ENCODE assay signal across 1 cellular context in genomic region chr1:20486457-20487235, GRCh38.
TF ChIP-seq lines count a peak whose summit lies in the region.

No MANE protein-coding gene starts in this region.

TF ChIP-seq in HepG2, 621 proteins besides CTCF, POLR2A, EP300 and RAD21 (continued from another document and continues in another):
- TF ChIP-seq, protein P1, sequence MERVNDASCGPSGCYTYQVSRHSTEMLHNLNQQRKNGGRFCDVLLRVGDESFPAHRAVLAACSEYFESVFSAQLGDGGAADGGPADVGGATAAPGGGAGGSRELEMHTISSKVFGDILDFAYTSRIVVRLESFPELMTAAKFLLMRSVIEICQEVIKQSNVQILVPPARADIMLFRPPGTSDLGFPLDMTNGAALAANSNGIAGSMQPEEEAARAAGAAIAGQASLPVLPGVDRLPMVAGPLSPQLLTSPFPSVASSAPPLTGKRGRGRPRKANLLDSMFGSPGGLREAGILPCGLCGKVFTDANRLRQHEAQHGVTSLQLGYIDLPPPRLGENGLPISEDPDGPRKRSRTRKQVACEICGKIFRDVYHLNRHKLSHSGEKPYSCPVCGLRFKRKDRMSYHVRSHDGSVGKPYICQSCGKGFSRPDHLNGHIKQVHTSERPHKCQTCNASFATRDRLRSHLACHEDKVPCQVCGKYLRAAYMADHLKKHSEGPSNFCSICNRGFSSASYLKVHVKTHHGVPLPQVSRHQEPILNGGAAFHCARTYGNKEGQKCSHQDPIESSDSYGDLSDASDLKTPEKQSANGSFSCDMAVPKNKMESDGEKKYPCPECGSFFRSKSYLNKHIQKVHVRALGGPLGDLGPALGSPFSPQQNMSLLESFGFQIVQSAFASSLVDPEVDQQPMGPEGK (CRISPR knock-in tag; IDR thresholded peaks at IDR 0.05): peak; percentile 93
- TF ChIP-seq ZZZ3 (CRISPR knock-in tag; IDR thresholded peaks at IDR 0.05; ENCODE audit: borderline replicate concordance) (no peak), ZFP1 (CRISPR knock-in tag; IDR thresholded peaks at IDR 0.05) (peak; percentile 34; the same call in 1 of the 2 replicates), ZSCAN30 (CRISPR knock-in tag; IDR thresholded peaks at IDR 0.05) (no peak), NCOA1 (CRISPR knock-in tag; IDR thresholded peaks at IDR 0.05) (no peak), ZNF766 (CRISPR knock-in tag; IDR thresholded peaks at IDR 0.05; ENCODE audit: borderline replicate concordance) (no peak; the same call in 1 of the 2 replicates), ZBTB7A (CRISPR knock-in tag; IDR thresholded peaks at IDR 0.05) (peak; percentile 32; the same call in 1 of the 2 replicates), DNMT3B (CRISPR knock-in tag; conservative IDR thresholded peaks at IDR 0.05) (peak; percentile 23; the same call in 1 of the 2 replicates), STAG1 (CRISPR knock-in tag; IDR thresholded peaks at IDR 0.05) (no peak), TCF7L2 (IDR thresholded peaks at IDR 0.05; ENCODE audit: low read depth, low read length) (no peak), ZNF30 (CRISPR knock-in tag; IDR thresholded peaks at IDR 0.05) (0 out of 2 replicates have a peak, but pooled peaks have one; percentile 57), ZNF136 (CRISPR knock-in tag; IDR thresholded peaks at IDR 0.05; ENCODE audit: low read depth) (no peak), HDAC1 (CRISPR knock-in tag; IDR thresholded peaks at IDR 0.05) (no peak; the same call in none of the 2 replicates), RFXANK (CRISPR knock-in tag; IDR thresholded peaks at IDR 0.05) (no peak), HCFC1 (IDR thresholded peaks at IDR 0.05; ENCODE audit: low read depth, low read length) (no peak), ZNF549 (CRISPR knock-in tag; IDR thresholded peaks at IDR 0.05) (no peak), HES4 (CRISPR knock-in tag; IDR thresholded peaks at IDR 0.05; ENCODE audit: borderline replicate concordance) (peak; percentile 61; the same call in 1 of the 2 replicates), ARNT2 (CRISPR knock-in tag; IDR thresholded peaks at IDR 0.05; ENCODE audit: low read depth) (peak; percentile 69; the same call in 1 of the 2 replicates), ZNF160 (CRISPR knock-in tag; IDR thresholded peaks at IDR 0.05) (0 out of 2 replicates have a peak, but pooled peaks have one; percentile 17), ATF7-NPFF (CRISPR knock-in tag; IDR thresholded peaks at IDR 0.05; ENCODE audit: low read depth) (no peak), SCMH1 (CRISPR knock-in tag; IDR thresholded peaks at IDR 0.05; ENCODE audit: borderline replicate concordance) (no peak), BORCS8-MEF2B (CRISPR knock-in tag; IDR thresholded peaks at IDR 0.05) (peak; percentile 82; the same call in 1 of the 2 replicates), FLYWCH1 (CRISPR knock-in tag; IDR thresholded peaks at IDR 0.05) (no peak), KLF16 (CRISPR knock-in tag; IDR thresholded peaks at IDR 0.05) (peak in 1 of 2 experiments; percentile 85; a peak in 2 of 4 replicates), SRSF1 (optimal IDR thresholded peaks at IDR 0.05; ENCODE audit: low read depth, low read length) (peak; percentile 95), ZNF879 (CRISPR knock-in tag; IDR thresholded peaks at IDR 0.05) (no peak; the same call in 1 of the 2 replicates), MAZ (IDR thresholded peaks at IDR 0.05; ENCODE audit: borderline replicate concordance, low read depth, low read length) (peak; percentile 98), MAZ (CRISPR knock-in tag; IDR thresholded peaks at IDR 0.05; ENCODE audit: low read depth) (peak; percentile 95), BATF2 (CRISPR knock-in tag; IDR thresholded peaks at IDR 0.05) (no peak), CHCHD3 (CRISPR knock-in tag; IDR thresholded peaks at IDR 0.05) (no peak), ZNF891 (CRISPR knock-in tag; IDR thresholded peaks at IDR 0.05) (peak; percentile 75; the same call in 1 of the 2 replicates), HIC2 (CRISPR knock-in tag; IDR thresholded peaks at IDR 0.05; ENCODE audit: low read depth) (peak; percentile 87), PRPF4 (IDR thresholded peaks at IDR 0.05; ENCODE audit: low read depth, low read length, poor library complexity, severe bottlenecking) (no peak), YY1 (IDR thresholded peaks at IDR 0.05; ENCODE audit: insufficient read depth, insufficient replicate concordance, low read depth, low read length) (peak; percentile 31), ZNF713 (CRISPR knock-in tag; IDR thresholded peaks at IDR 0.05) (peak; percentile 33; the same call in 1 of the 2 replicates), AKAP8 (CRISPR knock-in tag; IDR thresholded peaks at IDR 0.05) (no peak), SNAI1 (CRISPR knock-in tag; IDR thresholded peaks at IDR 0.05; ENCODE audit: borderline replicate concordance) (peak; percentile 96; the same call in 1 of the 2 replicates), MXD3 (CRISPR knock-in tag; IDR thresholded peaks at IDR 0.05) (peak; percentile 90), ZNF605 (CRISPR knock-in tag; IDR thresholded peaks at IDR 0.05) (peak; percentile 92), TEAD2 (CRISPR knock-in tag; IDR thresholded peaks at IDR 0.05) (no peak), IRF2 (CRISPR knock-in tag; IDR thresholded peaks at IDR 0.05) (peak; percentile 70), ZNF101 (CRISPR knock-in tag; IDR thresholded peaks at IDR 0.05; ENCODE audit: borderline replicate concordance, low read depth) (no peak), ZBTB42 (CRISPR knock-in tag; IDR thresholded peaks at IDR 0.05) (no peak), ZNF33B (CRISPR knock-in tag; IDR thresholded peaks at IDR 0.05) (peak; percentile 64; the same call in 1 of the 2 replicates), AGO2 (optimal IDR thresholded peaks at IDR 0.05; ENCODE audit: low read depth, low read length) (peak; percentile 97), KMT2A (CRISPR knock-in tag; IDR thresholded peaks at IDR 0.05) (peak; percentile 65; the same call in 1 of the 2 replicates), ATF3 (CRISPR knock-in tag; IDR thresholded peaks at IDR 0.05) (peak; percentile 29; the same call in 1 of the 2 replicates), ZNF598 (CRISPR knock-in tag; IDR thresholded peaks at IDR 0.05; ENCODE audit: borderline replicate concordance) (no peak)
- TF ChIP-seq, protein P2, sequence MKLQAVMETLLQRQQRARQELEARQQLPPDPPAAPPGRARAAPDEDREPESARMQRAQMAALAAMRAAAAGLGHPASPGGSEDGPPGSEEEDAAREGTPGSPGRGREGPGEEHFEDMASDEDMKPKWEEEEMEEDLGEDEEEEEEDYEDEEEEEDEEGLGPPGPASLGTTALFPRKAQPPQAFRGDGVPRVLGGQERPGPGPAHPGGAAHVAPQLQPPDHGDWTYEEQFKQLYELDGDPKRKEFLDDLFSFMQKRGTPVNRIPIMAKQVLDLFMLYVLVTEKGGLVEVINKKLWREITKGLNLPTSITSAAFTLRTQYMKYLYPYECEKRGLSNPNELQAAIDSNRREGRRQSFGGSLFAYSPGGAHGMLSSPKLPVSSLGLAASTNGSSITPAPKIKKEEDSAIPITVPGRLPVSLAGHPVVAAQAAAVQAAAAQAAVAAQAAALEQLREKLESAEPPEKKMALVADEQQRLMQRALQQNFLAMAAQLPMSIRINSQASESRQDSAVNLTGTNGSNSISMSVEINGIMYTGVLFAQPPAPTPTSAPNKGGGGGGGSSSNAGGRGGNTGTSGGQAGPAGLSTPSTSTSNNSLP (IDR thresholded peaks at IDR 0.05; ENCODE audit: low read depth, low read length): no peak
- TF ChIP-seq, protein P3, sequence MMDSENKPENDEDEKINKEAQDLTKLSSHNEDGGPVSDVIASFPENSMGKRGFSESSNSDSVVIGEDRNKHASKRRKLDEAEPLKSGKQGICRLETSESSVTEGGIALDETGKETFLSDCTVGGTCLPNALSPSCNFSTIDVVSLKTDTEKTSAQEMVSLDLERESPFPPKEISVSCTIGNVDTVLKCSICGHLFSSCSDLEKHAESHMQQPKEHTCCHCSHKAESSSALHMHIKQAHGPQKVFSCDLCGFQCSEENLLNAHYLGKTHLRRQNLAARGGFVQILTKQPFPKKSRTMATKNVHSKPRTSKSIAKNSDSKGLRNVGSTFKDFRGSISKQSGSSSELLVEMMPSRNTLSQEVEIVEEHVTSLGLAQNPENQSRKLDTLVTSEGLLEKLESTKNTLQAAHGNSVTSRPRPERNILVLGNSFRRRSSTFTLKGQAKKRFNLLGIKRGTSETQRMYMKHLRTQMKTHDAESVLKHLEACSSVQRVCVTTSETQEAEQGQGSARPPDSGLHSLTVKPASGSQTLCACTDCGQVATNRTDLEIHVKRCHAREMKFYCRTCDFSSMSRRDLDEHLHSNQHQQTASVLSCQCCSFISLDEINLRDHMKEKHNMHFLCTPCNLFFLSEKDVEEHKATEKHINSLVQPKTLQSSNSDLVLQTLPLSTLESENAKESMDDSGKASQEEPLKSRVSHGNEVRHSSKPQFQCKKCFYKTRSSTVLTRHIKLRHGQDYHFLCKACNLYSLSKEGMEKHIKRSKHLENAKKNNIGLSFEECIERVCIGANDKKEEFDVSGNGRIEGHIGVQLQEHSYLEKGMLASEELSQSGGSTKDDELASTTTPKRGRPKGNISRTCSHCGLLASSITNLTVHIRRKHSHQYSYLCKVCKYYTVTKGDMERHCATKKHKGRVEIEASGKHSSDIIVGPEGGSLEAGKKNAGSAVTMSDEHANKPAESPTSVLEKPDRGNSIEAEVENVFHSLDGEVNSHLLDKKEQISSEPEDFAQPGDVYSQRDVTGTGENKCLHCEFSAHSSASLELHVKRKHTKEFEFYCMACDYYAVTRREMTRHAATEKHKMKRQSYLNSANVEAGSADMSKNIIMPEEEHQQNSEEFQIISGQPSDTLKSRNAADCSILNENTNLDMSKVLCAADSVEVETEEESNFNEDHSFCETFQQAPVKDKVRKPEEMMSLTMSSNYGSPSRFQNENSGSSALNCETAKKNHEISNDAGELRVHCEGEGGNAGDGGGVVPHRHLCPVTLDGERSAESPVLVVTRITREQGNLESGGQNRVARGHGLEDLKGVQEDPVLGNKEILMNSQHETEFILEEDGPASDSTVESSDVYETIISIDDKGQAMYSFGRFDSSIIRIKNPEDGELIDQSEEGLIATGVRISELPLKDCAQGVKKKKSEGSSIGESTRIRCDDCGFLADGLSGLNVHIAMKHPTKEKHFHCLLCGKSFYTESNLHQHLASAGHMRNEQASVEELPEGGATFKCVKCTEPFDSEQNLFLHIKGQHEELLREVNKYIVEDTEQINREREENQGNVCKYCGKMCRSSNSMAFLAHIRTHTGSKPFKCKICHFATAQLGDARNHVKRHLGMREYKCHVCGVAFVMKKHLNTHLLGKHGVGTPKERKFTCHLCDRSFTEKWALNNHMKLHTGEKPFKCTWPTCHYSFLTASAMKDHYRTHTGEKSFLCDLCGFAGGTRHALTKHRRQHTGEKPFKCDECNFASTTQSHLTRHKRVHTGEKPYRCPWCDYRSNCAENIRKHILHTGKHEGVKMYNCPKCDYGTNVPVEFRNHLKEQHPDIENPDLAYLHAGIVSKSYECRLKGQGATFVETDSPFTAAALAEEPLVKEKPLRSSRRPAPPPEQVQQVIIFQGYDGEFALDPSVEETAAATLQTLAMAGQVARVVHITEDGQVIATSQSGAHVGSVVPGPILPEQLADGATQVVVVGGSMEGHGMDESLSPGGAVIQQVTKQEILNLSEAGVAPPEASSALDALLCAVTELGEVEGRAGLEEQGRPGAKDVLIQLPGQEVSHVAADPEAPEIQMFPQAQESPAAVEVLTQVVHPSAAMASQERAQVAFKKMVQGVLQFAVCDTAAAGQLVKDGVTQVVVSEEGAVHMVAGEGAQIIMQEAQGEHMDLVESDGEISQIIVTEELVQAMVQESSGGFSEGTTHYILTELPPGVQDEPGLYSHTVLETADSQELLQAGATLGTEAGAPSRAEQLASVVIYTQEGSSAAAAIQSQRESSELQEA (CRISPR knock-in tag; IDR thresholded peaks at IDR 0.05; ENCODE audit: not compliant biosample characterization): no peak
- TF ChIP-seq, protein P4, sequence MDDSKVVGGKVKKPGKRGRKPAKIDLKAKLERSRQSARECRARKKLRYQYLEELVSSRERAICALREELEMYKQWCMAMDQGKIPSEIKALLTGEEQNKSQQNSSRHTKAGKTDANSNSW (CRISPR knock-in tag; IDR thresholded peaks at IDR 0.05; ENCODE audit: borderline replicate concordance): no peak
- TF ChIP-seq, protein P5, sequence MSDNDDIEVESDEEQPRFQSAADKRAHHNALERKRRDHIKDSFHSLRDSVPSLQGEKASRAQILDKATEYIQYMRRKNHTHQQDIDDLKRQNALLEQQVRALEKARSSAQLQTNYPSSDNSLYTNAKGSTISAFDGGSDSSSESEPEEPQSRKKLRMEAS (IDR thresholded peaks at IDR 0.05): peak; percentile 47
- TF ChIP-seq, protein P6, sequence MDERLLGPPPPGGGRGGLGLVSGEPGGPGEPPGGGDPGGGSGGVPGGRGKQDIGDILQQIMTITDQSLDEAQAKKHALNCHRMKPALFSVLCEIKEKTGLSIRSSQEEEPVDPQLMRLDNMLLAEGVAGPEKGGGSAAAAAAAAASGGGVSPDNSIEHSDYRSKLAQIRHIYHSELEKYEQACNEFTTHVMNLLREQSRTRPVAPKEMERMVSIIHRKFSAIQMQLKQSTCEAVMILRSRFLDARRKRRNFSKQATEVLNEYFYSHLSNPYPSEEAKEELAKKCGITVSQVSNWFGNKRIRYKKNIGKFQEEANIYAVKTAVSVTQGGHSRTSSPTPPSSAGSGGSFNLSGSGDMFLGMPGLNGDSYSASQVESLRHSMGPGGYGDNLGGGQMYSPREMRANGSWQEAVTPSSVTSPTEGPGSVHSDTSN (CRISPR knock-in tag; IDR thresholded peaks at IDR 0.05): no peak
